ENCODE assay signal across 8 cellular contexts in genomic region chr3:113695818-113696645, GRCh38. TPM values are rescaled to one million over a fixed set of nuclear protein-coding genes. Genes with fewer than 3 reads are reported as not detected.
A peak's percentile ranks its signal among the peaks of the same experiment; 100 is the strongest.
DNase-seq lines count a peak whose midpoint lies in the region; ATAC-seq and TF ChIP-seq lines count a peak whose summit lies in the region.

Gene USF3 (minus strand): TSS chr3:113696642. CDS start chr3:113674878, 21,764 bp downstream.

- peak; percentile 71 for TF ChIP-seq POLR2A in GM18951 (IDR thresholded peaks at IDR 0.05; ENCODE audit: extremely low read depth, insufficient read depth, insufficient read length)

- H3K4me3 Mint-ChIP-seq in effector memory CD8-positive, alpha-beta T cell = peak within 1 kb of the TSS; percentile 82 to 92

- H3K4me1 Mint-ChIP-seq in effector memory CD8-positive, alpha-beta T cell (ENCODE audit: low read depth in 2 of 2) = peaks cover 21 to 35% of the 10 kb centered on the region in 2 donors

- no peaks in the 10 kb centered on the region for H3K27me3 Mint-ChIP-seq in effector memory CD8-positive, alpha-beta T cell

- H3K9me3 Mint-ChIP-seq in effector memory CD8-positive, alpha-beta T cell = no peaks in the 10 kb centered on the region

- in situ Hi-C loops in GM18951 (cut with MboI; ENCODE audit: low sequenced_read_pairs, unreplicated experiment) = no loop called here

- peaks cover 4% of the 10 kb centered on the region for H3K36me3 Mint-ChIP-seq in effector memory CD8-positive, alpha-beta T cell (ENCODE audit: insufficient read depth)

- peak; percentile 63 for ATAC-seq in HG03139 (IDR thresholded peaks at IDR 0.05; ENCODE audit: unreplicated experiment)
- ATAC-seq in effector memory CD8-positive, alpha-beta T cell (replicated peaks) = peak; percentile 73

- H3K27ac Mint-ChIP-seq in effector memory CD8-positive, alpha-beta T cell = peak within 1 kb of the TSS; percentile 92

- DNase-seq in AML-193 (lab: John Stamatoyannopoulos, UW) (peak; percentile 62 to 63), NCI-H774 (lab: John Stamatoyannopoulos, UW) (peak; percentile 5), mesenteric fat pad (ENCODE audit: low spot score) (peak; percentile 91)
- peak; percentile 52 to 74 for DNase-seq in activated CD8-positive, alpha-beta memory T cell treated with anti-CD3 and anti-CD28 coated beads for 1 hour (ENCODE audit: extremely low read depth in 1 of 2, low read depth in 1 of 2)
- DNase-seq in effector memory CD8-positive, alpha-beta T cell = peak; percentile 71 to 80 (median 77)
- DNase-seq in stimulated activated CD8-positive, alpha-beta memory T cell treated with anti-CD3 and anti-CD28 coated beads, Interleukin-15, amount 100 ng/mL, for 4 hours (ENCODE audit: low read depth in 2 of 2) = peak; percentile 67 to 72

RNA-seq across cellular contexts. Expression of gene USF3, which starts in this region (rescaled TPM):
- 15.1 TPM for total RNA-seq in mesenteric fat pad

Comparison
In these comparisons a context has a peak if more than half of its experiments do, and no peak if none do; other contexts are left out.
1. Peak in every context shown above with its lines: DNase-seq and ATAC-seq.
2. DNase-seq: peak in every context shown above with its lines; median percentile 91 in mesenteric fat pad; 77 in effector memory CD8-positive, alpha-beta T cell; 70 in stimulated activated CD8-positive, alpha-beta memory T cell treated with anti-CD3 and anti-CD28 coated beads, Interleukin-15, amount 100 ng/mL, for 4 hours; 63 in activated CD8-positive, alpha-beta memory T cell treated with anti-CD3 and anti-CD28 coated beads for 1 hour; 62 in AML-193; 5 in NCI-H774.